Comparison of ENCODE assay signal across 8 cellular contexts in the genomic region with DNA sequence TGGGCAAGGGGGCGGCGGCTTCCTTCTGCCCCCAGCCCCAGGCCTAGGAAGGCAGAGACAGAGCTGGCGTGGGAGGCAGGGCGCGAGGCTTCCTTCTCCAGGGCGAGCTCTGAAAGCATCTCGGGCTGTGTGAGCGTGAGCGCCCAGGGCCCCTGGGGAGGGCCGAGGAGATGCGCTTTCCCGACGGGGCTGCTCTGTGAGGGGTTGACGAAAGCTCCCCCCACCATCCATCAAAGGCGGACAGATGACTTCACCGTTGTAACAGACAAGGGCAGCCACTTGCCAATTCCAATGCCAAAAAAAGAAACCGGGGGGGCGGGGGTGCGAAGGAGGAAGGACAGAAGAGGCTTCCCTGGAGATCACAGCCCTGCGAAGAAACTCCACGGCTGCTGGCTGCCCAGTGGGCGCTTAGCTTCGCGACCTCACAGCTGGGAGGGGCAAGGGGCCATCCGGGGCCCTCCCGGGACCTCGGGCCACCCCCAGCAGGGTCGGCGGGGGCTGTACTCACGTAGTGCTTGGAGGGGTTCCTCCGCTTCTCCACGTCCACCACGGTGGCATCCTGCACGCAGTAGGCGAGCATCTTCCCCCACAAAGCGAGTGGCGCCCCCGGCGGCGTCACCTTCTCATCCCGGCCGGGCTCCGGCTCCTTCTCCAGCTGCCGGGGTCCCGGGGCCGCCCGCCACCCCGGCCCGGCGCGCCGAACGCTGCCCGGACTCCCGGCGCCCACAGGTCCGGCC. TPM values are rescaled to one million over a fixed set of nuclear protein-coding genes. Genes with fewer than 3 reads are reported as not detected.
DNase-seq lines count a peak whose midpoint lies in the region; ATAC-seq and TF ChIP-seq lines count a peak whose summit lies in the region.

No MANE protein-coding gene starts in this region.

- peak overlapping the region; percentile 87 for H3K4me3 Mint-ChIP-seq in T-helper 1 cell treated with Interleukin-12 subunit alpha and Interleukin-12 subunit beta and Interleukin-4 antibody, amounts not matched to agents 30 μg/mL and 1 μg/mL, for 36 hours

- no peak overlapping the region for H4K5ac ChIP-seq in mesendoderm (ENCODE audit: low read length)

- H3K79me1 ChIP-seq in mesendoderm (ENCODE audit: low read length) = peaks cover 24% of the 10 kb centered on the region

- peaks cover 15% of the 10 kb centered on the region for H3K4me1 Mint-ChIP-seq in T-helper 1 cell treated with Interleukin-12 subunit alpha and Interleukin-12 subunit beta and Interleukin-4 antibody, amounts not matched to agents 30 μg/mL and 1 μg/mL, for 36 hours (ENCODE audit: low read depth)

- H3K4me1 ChIP-seq in mesendoderm (ENCODE audit: control insufficient read depth, low read depth, low read length) (peaks cover 13% of the 10 kb centered on the region), thoracic aorta (ENCODE audit: control insufficient read depth in 1 of 2, low read depth in 2 of 2) (peaks cover 15 to 57% of the 10 kb centered on the region in 2 donors)

- no peak overlapping the region for H4K8ac ChIP-seq in mesendoderm (ENCODE audit: low read depth, low read length)

- peak overlapping the region; percentile 42 for H2BK5ac ChIP-seq in mesendoderm (ENCODE audit: low read length)

- H3K36me3 ChIP-seq in mesendoderm (ENCODE audit: control insufficient read depth, insufficient read depth, low read length) (no peaks in the 10 kb centered on the region), thoracic aorta (no peaks in the 10 kb centered on the region)

- peaks cover 26% of the 10 kb centered on the region for H3K79me2 ChIP-seq in mesendoderm (ENCODE audit: control insufficient read depth, insufficient read depth, low read length)

- peak overlapping the region; percentile 76 for H3K27ac ChIP-seq in mesendoderm (ENCODE audit: low read depth, low read length)
- H3K27ac ChIP-seq in thoracic aorta = no peak overlapping the region

- peaks cover 73% of the 10 kb centered on the region for H3K27me3 Mint-ChIP-seq in T-helper 1 cell treated with Interleukin-12 subunit alpha and Interleukin-12 subunit beta and Interleukin-4 antibody, amounts not matched to agents 30 μg/mL and 1 μg/mL, for 36 hours (ENCODE audit: low read depth)

- H3K36me3 Mint-ChIP-seq in T-helper 1 cell treated with Interleukin-12 subunit alpha and Interleukin-12 subunit beta and Interleukin-4 antibody, amounts not matched to agents 30 μg/mL and 1 μg/mL, for 36 hours (ENCODE audit: low read depth) = peaks cover 1% of the 10 kb centered on the region

- peak overlapping the region; percentile 75 for H3K4me3 ChIP-seq in mesendoderm (ENCODE audit: low read length)
- peak overlapping the region; percentile 81 for H3K4me3 ChIP-seq in thoracic aorta

- H3K9me3 ChIP-seq in thoracic aorta = no peaks in the 10 kb centered on the region

- peak overlapping the region; percentile 94 for H3K56ac ChIP-seq in mesendoderm (ENCODE audit: low read length)

- no peak for TF ChIP-seq CTCF in GM20000 (IDR thresholded peaks at IDR 0.05; ENCODE audit: extremely low read depth, missing control alignments)
- TF ChIP-seq CTCF in thoracic aorta (IDR thresholded peaks at IDR 0.05) = no peak

- DNase-seq in GM20000 (ENCODE audit: low spot score) (peak; percentile 46), ecto neural progenitor cell (ENCODE audit: low spot score) (peak; percentile 79), mesendoderm (peak; percentile 72), thoracic aorta (ENCODE audit: low spot score) (no peak), ACHN (no peak)
- DNase-seq in effector CD8-positive, alpha-beta T cell (lab: John Stamatoyannopoulos, UW) = no peak

- ATAC-seq in thoracic aorta (ENCODE audit: insufficient number of reproducible peaks, low FRiP score, low read depth) (no peak), HG02610 (IDR thresholded peaks at IDR 0.05; ENCODE audit: unreplicated experiment) (no peak)

- H3K9ac ChIP-seq in mesendoderm (ENCODE audit: low read length) = peak overlapping the region; percentile 78

- peak overlapping the region; percentile 36 for H3K4me2 ChIP-seq in mesendoderm (ENCODE audit: low read length)

- H3K23ac ChIP-seq in mesendoderm (ENCODE audit: low read length) = peak overlapping the region; percentile 38

- H2BK15ac ChIP-seq in mesendoderm (replicated peaks; ENCODE audit: low read depth) = peak overlapping the region; percentile 37

- H2BK120ac ChIP-seq in mesendoderm (ENCODE audit: low read depth, low read length) = peak overlapping the region; percentile 49

- peak overlapping the region; percentile 70 for H3K27ac Mint-ChIP-seq in T-helper 1 cell treated with Interleukin-12 subunit alpha and Interleukin-12 subunit beta and Interleukin-4 antibody, amounts not matched to agents 30 μg/mL and 1 μg/mL, for 36 hours

- in situ Hi-C loops in ACHN (cut with HindIII; ENCODE audit: low pct_ligation_motif_present, low pct_unique_long_range_greater_than_20kb, low sequenced_read_pairs) = loop anchor here (25.0 kb wide), 1 partner anchor 143 kb away; no protein-coding TSS in a partner anchor

- H3K27me3 ChIP-seq in mesendoderm (ENCODE audit: insufficient read depth, low read length, poor library complexity) (no peaks in the 10 kb centered on the region), thoracic aorta (replicated peaks; ENCODE audit: insufficient read depth) (no peaks in the 10 kb centered on the region)

- no CpG with 5 or more reads among the region's 57 CpGs for WGBS in mesendoderm (ENCODE audit: extremely low coverage, insufficient coverage, low lambda C conversion rate)

- no peaks in the 10 kb centered on the region for H3K9me3 Mint-ChIP-seq in T-helper 1 cell treated with Interleukin-12 subunit alpha and Interleukin-12 subunit beta and Interleukin-4 antibody, amounts not matched to agents 30 μg/mL and 1 μg/mL, for 36 hours

- H3K18ac ChIP-seq in mesendoderm (ENCODE audit: low read length) = peak overlapping the region; percentile 93

- H3K4ac ChIP-seq in mesendoderm (ENCODE audit: low read depth, low read length) = peak overlapping the region; percentile 67

- H2AK5ac ChIP-seq in mesendoderm (ENCODE audit: low read length) = no peak overlapping the region

RNA-seq across cellular contexts. Expression of a gene that starts 0.5 kb away (rescaled TPM):
- polyA plus RNA-seq in mesendoderm (2013, experiment 1 of 2) = 7.7 TPM
- polyA plus RNA-seq in mesendoderm (2013, experiment 2 of 2) = 7.8 TPM
- 10 to 100 TPM; 28.3 to 51.5 TPM for total RNA-seq in thoracic aorta

Comparison
In these comparisons a context has a peak if more than half of its experiments do, and no peak if none do; other contexts are left out.
1. DNase-seq: peak in GM20000 (single experiment), ecto neural progenitor cell (single experiment) and mesendoderm (single experiment); none in thoracic aorta (single experiment), effector CD8-positive, alpha-beta T cell (single experiment) and ACHN (single experiment).